ENCODE assay signal across 8 cellular contexts in genomic region chr17:82449883-82450356, GRCh38. TPM values are rescaled to one million over a fixed set of nuclear protein-coding genes. Genes with fewer than 3 reads are reported as not detected.
DNase-seq lines count a peak whose midpoint lies in the region; ATAC-seq, FAIRE-seq and TF ChIP-seq lines count a peak whose summit lies in the region.

No MANE protein-coding gene starts in this region.

- TF ChIP-seq CTCF in HFFc6 (IDR thresholded peaks at IDR 0.05), result no peak
- no peak for TF ChIP-seq CTCF in WTC11 (IDR thresholded peaks at IDR 0.05)
- no peak for TF ChIP-seq CTCF in neural progenitor cell (IDR thresholded peaks at IDR 0.05)
- TF ChIP-seq CTCF in D721Med (IDR thresholded peaks at IDR 0.05; ENCODE audit: insufficient read depth, missing control alignments), result no peak

- H3K4me3 ChIP-seq in effector memory CD4-positive, alpha-beta T cell (ENCODE audit: insufficient read depth, low read depth, low read length, poor library complexity, severe bottlenecking), result peak overlapping the region; percentile 93
- peak overlapping the region; percentile 97 for H3K4me3 ChIP-seq in neural progenitor cell

- POLR2A ChIA-PET in WTC11 (lab: Charles Lee), result no interaction called here

- no peak for ATAC-seq in WTC11

- peak overlapping the region; percentile 90 for H2AFZ ChIP-seq in neural progenitor cell (replicated peaks)

- H3F3A ChIP-seq in neural progenitor cell (ENCODE audit: low read depth), result peaks cover 5% of the 10 kb centered on the region

- H3K4me3 Mint-ChIP-seq in HFFc6 (peak overlapping the region; percentile 89), WTC11 (peak overlapping the region; percentile 72), neural progenitor cell (peak overlapping the region; percentile 89)

- H3K4me1 Mint-ChIP-seq in HFFc6 (ENCODE audit: low read depth) (peaks cover 14% of the 10 kb centered on the region), WTC11 (peaks cover 14% of the 10 kb centered on the region), neural progenitor cell (peaks cover 15% of the 10 kb centered on the region)

- H3K27me3 ChIP-seq in effector memory CD4-positive, alpha-beta T cell (replicated peaks; ENCODE audit: control insufficient read depth, insufficient read depth, low read length, poor library complexity, severe bottlenecking), result no peaks in the 10 kb centered on the region
- H3K27me3 ChIP-seq in neural progenitor cell, result no peaks in the 10 kb centered on the region

- FAIRE-seq in D721Med (lab: Jason Lieb, UNC), result no peak

- H4K20me1 ChIP-seq in neural progenitor cell (ENCODE audit: low read depth), result peaks cover 12% of the 10 kb centered on the region

- H3K36me3 Mint-ChIP-seq in HFFc6 (ENCODE audit: low read depth) (no peaks in the 10 kb centered on the region; the same call in 1 of the 2 replicates), WTC11 (peaks cover 17% of the 10 kb centered on the region), neural progenitor cell (no peaks in the 10 kb centered on the region)

- no peaks in the 10 kb centered on the region for H3K9me3 Mint-ChIP-seq in HFFc6
- H3K9me3 Mint-ChIP-seq in WTC11, result peaks cover 30% of the 10 kb centered on the region
- H3K9me3 Mint-ChIP-seq in neural progenitor cell, result peaks cover 14% of the 10 kb centered on the region

- H3K4me2 ChIP-seq in neural progenitor cell, result peak overlapping the region; percentile 89

- DNase-seq in HFFc6 (no peak), WTC11 (ENCODE audit: low spot score) (no peak), neural progenitor cell (ENCODE audit: low spot score) (no peak), Ammon's horn (ENCODE audit: low spot score) (no peak), D721Med (ENCODE audit: insufficient read length, low spot score) (no peak), NOMO-1 (lab: John Stamatoyannopoulos, UW; ENCODE audit: unreplicated experiment in 2 of 2) (no peak), HuH-7.5 (ENCODE audit: low spot score) (no peak)
- peak in 1 of 3 donors; percentile 5 for DNase-seq in effector memory CD4-positive, alpha-beta T cell

- H3K27ac Mint-ChIP-seq in HFFc6, result peak overlapping the region; percentile 64
- peak overlapping the region; percentile 84 for H3K27ac Mint-ChIP-seq in WTC11
- H3K27ac Mint-ChIP-seq in neural progenitor cell, result peak overlapping the region; percentile 48

- no peaks in the 10 kb centered on the region for H3K9me3 ChIP-seq in effector memory CD4-positive, alpha-beta T cell (ENCODE audit: control insufficient read depth, low read length)
- no peaks in the 10 kb centered on the region for H3K9me3 ChIP-seq in neural progenitor cell (ENCODE audit: low read depth)

- peaks cover 14% of the 10 kb centered on the region for H3K4me1 ChIP-seq in effector memory CD4-positive, alpha-beta T cell (ENCODE audit: control insufficient read depth, insufficient read depth, low read length, poor library complexity, severe bottlenecking)
- H3K4me1 ChIP-seq in neural progenitor cell, result peaks cover 7% of the 10 kb centered on the region

- peaks cover 26% of the 10 kb centered on the region for H3K79me2 ChIP-seq in neural progenitor cell (ENCODE audit: low read depth)

- H3K27ac ChIP-seq in effector memory CD4-positive, alpha-beta T cell (ENCODE audit: insufficient read depth, low read length, poor library complexity, severe bottlenecking), result peak overlapping the region; percentile 92
- H3K27ac ChIP-seq in neural progenitor cell, result no peak overlapping the region

- CTCF ChIA-PET in WTC11 (lab: Charles Lee), result interaction anchor here (1.1 kb wide), 1 partner anchor 214 kb away, joined by 4 read pairs; no protein-coding TSS in a partner anchor

- peaks cover 18% of the 10 kb centered on the region for H3K36me3 ChIP-seq in effector memory CD4-positive, alpha-beta T cell (ENCODE audit: control insufficient read depth, insufficient read depth, low read length)
- H3K36me3 ChIP-seq in neural progenitor cell, result no peaks in the 10 kb centered on the region

- peak overlapping the region; percentile 80 for H3K9ac ChIP-seq in neural progenitor cell

- no peaks in the 10 kb centered on the region; the same call in 1 of the 2 replicates for H3K27me3 Mint-ChIP-seq in HFFc6 (ENCODE audit: insufficient read depth)
- peaks cover 20% of the 10 kb centered on the region for H3K27me3 Mint-ChIP-seq in WTC11 (ENCODE audit: low read depth)
- peaks cover 2% of the 10 kb centered on the region for H3K27me3 Mint-ChIP-seq in neural progenitor cell (ENCODE audit: insufficient read depth, low read depth)

TF ChIP-seq in WTC11, 78 proteins besides CTCF, POLR2A, EP300 and RAD21:
- TF ChIP-seq TEAD4 (CRISPR knock-in tag; IDR thresholded peaks at IDR 0.05) (no peak), AR (CRISPR knock-in tag; IDR thresholded peaks at IDR 0.05) (0 out of 2 replicates have a peak, but pooled peaks have one; percentile 21)
TF ChIP-seq in WTC11: peak in this region for 1.

RNA-seq across cellular contexts. Expression of gene CYBC1, which starts 0.6 kb away (rescaled TPM):
- total RNA-seq in HFFc6 (2021; fragmentation: NEBNext Ultra II Directional; extraction: Animal tissue kit (Norgen Biotek cat#: 25700)), result 10 to 100 TPM; 47.4 to 60.5 (median 48.7) TPM
- total RNA-seq in WTC11 (2021), result 61.5 to 71.7 TPM (median 65.5 TPM) in 3 replicates
- 75.1 and 87.9 TPM in 2 replicates for total RNA-seq in neural progenitor cell (ENCODE audit: low replicate concordance)

RNA-seq across cellular contexts. Expression of gene NARF, which starts 8.6 kb away (rescaled TPM):
- total RNA-seq in HFFc6 (2021; fragmentation: NEBNext Ultra II Directional; extraction: Animal tissue kit (Norgen Biotek cat#: 25700)), result 10 to 100 TPM; 25.2 to 38.1 (median 28.8) TPM
- total RNA-seq in WTC11 (2021), result 96.7 to 125 TPM (median 117 TPM) in 3 replicates
- 154 and 166 TPM in 2 replicates for total RNA-seq in neural progenitor cell (ENCODE audit: low replicate concordance)

RNA-seq across cellular contexts. Expression of gene OGFOD3, which starts 31.5 kb away (rescaled TPM):
- 10 to 100 TPM; 26.5 to 31.2 (median 27.9) TPM for total RNA-seq in HFFc6 (2021; fragmentation: NEBNext Ultra II Directional; extraction: Animal tissue kit (Norgen Biotek cat#: 25700))
- total RNA-seq in WTC11 (2021), result 20.4 to 24.0 TPM (median 22.5 TPM) in 3 replicates
- 26.8 and 34.2 TPM in 2 replicates for total RNA-seq in neural progenitor cell (ENCODE audit: low replicate concordance)

RNA-seq across cellular contexts. Expression of gene HEXD, which starts 31.8 kb away (rescaled TPM):
- total RNA-seq in HFFc6 (2021; fragmentation: NEBNext Ultra II Directional; extraction: Animal tissue kit (Norgen Biotek cat#: 25700)), result 1 to 10 TPM; 4.3 to 6.8 (median 5.6) TPM
- 36.0 to 40.0 TPM (median 37.1 TPM) in 3 replicates for total RNA-seq in WTC11 (2021)
- 22.3 and 41.8 TPM in 2 replicates for total RNA-seq in neural progenitor cell (ENCODE audit: low replicate concordance)
